Comparison of ENCODE assay signal across 14 cellular contexts in the genomic region with DNA sequence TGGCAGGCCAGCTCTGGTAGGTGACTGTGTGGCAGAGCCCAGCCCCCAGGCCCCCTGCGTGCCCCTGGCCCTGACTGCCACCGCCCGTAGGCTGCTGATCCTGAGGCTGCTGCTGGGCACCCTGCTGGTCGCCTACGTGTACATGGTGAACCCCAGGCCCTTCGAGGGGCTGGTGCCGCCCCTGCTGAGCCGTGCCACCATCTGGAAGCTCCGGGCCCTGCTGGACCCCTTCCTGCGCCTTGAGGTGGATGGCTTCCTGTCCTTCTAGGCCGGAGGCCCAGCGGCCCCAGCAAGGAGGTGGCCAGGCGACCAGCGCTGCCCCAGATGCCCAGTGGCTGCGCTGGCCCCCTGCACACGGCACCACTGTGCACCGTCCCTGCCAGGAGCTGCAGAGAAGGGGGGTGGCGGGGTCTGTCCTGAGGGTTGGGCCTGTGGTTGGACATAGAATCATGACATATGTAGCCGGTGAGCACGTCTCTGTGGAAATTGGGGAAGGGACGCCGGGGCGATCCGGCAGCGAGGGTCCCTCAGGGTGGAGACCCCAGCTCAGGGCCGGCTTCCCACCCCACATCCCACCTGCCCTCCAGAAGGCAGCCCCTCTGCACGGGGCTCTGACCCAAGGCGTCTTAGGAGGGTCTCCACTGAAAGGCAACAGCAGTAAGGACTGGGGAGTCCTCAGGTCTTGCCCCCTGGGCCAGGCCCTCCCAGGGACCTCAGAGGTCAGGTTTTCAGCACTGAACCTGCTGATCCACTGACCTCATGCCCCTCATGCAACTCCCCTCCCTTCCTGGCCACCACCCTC.
"Had no signal": no experiment of that assay in that cellular context is flagged by ENCODE, and none has a peak within 500 bp of the region (broad histone marks: within the 10 kb centered on the region; RNA-seq: fewer than 3 reads in every experiment).

No MANE protein-coding gene starts in this region.

- H3K27me3 ChIP-seq: adrenal gland, colonic mucosa, pancreas, thyroid gland, vagina had no signal

- H3K9me3 ChIP-seq: adrenal gland, colonic mucosa, pancreas, thyroid gland, vagina had no signal

- H3K4me3 ChIP-seq: adrenal gland, colonic mucosa, pancreas, thyroid gland, vagina had no signal

- H3K27ac ChIP-seq: adrenal gland, colonic mucosa, pancreas, thyroid gland, vagina had no signal

- DNase-seq: activated CD4-positive, alpha-beta T cell treated with anti-CD3 and anti-CD28 coated beads for 1 hour; activated CD4-positive, alpha-beta T cell treated with anti-CD3 and anti-CD28 coated beads, Interleukin-2, amount 50 U/mL, for 4 hours; adrenal gland; colonic mucosa; effector CD4-positive, alpha-beta T cell; foreskin fibroblast; glutamatergic neuron; hypothalamus; stimulated activated CD4-positive, alpha-beta T cell treated with anti-CD3 and anti-CD28 coated beads, Interleukin-12 subunit alpha, Interleukin-12 subunit beta, amount 100 ng/mL, for 4 hours; stimulated activated CD4-positive, alpha-beta T cell treated with anti-CD3 and anti-CD28 coated beads, Interleukin-2, amount 100 ng/mL, for 24 hours; thyroid gland had no signal

- H3K36me3 ChIP-seq: adrenal gland, colonic mucosa, pancreas, thyroid gland, vagina had no signal

- H3K4me1 ChIP-seq: adrenal gland, colonic mucosa, pancreas, thyroid gland, vagina had no signal

- FAIRE-seq: endothelial cell of umbilical vein, pancreas had no signal
